Comparison of ENCODE assay signal across 15 cellular contexts in the genomic region with DNA sequence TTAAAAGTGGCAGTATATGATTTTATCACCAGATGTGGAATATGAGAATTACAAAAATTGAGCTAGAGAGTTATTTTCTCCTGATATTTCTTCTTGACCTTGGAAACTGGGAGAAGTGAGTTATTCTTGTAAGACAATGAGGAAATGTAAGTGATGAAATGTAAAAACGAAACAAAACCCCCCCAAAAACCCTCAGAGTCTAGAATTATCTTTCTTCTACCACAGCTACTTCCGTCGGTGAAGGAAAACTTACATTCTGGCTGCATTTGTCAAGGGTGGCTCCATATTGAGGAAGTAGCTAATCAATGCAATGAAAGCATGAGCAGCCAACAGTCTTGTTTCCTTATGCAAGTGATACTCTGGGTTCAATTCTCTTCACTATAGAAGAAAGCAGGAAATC.
DNase-seq lines count a peak whose midpoint lies in the region; ATAC-seq, FAIRE-seq and TF ChIP-seq lines count a peak whose summit lies in the region.
"Had no signal": no experiment of that assay in that cellular context is flagged by ENCODE, and none has a peak within 500 bp of the region (broad histone marks: within the 10 kb centered on the region; RNA-seq: fewer than 3 reads in every experiment).

No MANE protein-coding gene starts in this region.

- H3K27me3 ChIP-seq in heart left ventricle (no peaks in the 10 kb centered on the region), hepatocyte (no peaks in the 10 kb centered on the region)

- WGBS in heart left ventricle, 4 donors: 74 to 82% (median 79%) methylated on average over 3 of the region's 3 CpGs
- 86% methylated on average over 3 of the region's 3 CpGs for WGBS in hepatocyte (ENCODE audit: low lambda C conversion rate, missing lambda C conversion rate)

- TF ChIP-seq CTCF in heart left ventricle (IDR thresholded peaks at IDR 0.05) (no peak), hepatocyte (IDR thresholded peaks at IDR 0.05; ENCODE audit: poor library complexity) (no peak)

- H2AFZ ChIP-seq in hepatocyte: no peak overlapping the region

- H3K9me2 ChIP-seq in hepatocyte (replicated peaks; ENCODE audit: insufficient read depth): no peaks in the 10 kb centered on the region

- TF ChIP-seq POLR2A in heart left ventricle (IDR thresholded peaks at IDR 0.05): no peak

- H4K20me1 ChIP-seq in hepatocyte (ENCODE audit: insufficient read depth, poor library complexity, severe bottlenecking): no peaks in the 10 kb centered on the region

- no peak overlapping the region for H3K27ac ChIP-seq in heart left ventricle
- H3K27ac ChIP-seq in hepatocyte: no peak overlapping the region

- no peak for ATAC-seq in heart left ventricle
- ATAC-seq: GM12878, HepG2 had no signal

- no peaks in the 10 kb centered on the region for H3K79me2 ChIP-seq in hepatocyte

- H3K4me1 ChIP-seq in heart left ventricle: peaks cover 0 to 37% (median 0%) of the 10 kb centered on the region in 12 donors
- no peaks in the 10 kb centered on the region for H3K4me1 ChIP-seq in hepatocyte (ENCODE audit: insufficient read depth)

- intact Hi-C loops in heart left ventricle (cut with DNase I): no loop called here

- H3K9me3 ChIP-seq in heart left ventricle (peaks cover 0 to 11% (median 2%) of the 10 kb centered on the region in 12 donors), hepatocyte (ENCODE audit: low read depth) (no peaks in the 10 kb centered on the region)

- H3K4me2 ChIP-seq in hepatocyte: no peak overlapping the region

- H3K4me3 ChIP-seq in heart left ventricle: no peak overlapping the region
- no peak overlapping the region for H3K4me3 ChIP-seq in hepatocyte
- H3K4me3 ChIP-seq: GM12878 had no signal

- no peak for FAIRE-seq in RCC 7860 (lab: Jason Lieb, UNC)
- FAIRE-seq: A204.1, GM12878, HepG2, HTR-8/SVneo had no signal

- DNase-seq in CD1c-positive myeloid dendritic cell (ENCODE audit: extremely low spot score): peak; percentile 38
- DNase-seq in NOMO-1 (lab: John Stamatoyannopoulos, UW; ENCODE audit: unreplicated experiment in 2 of 2): peak; percentile 81 to 90
- DNase-seq in SIG-M5 (lab: John Stamatoyannopoulos, UW): peak; percentile 53
- DNase-seq in globus pallidus (ENCODE audit: low spot score): peak; percentile 41
- no peak for DNase-seq in RCC 7860 (ENCODE audit: low spot score)
- no peak for DNase-seq in A172 (ENCODE audit: low spot score)
- DNase-seq in heart left ventricle: no peak
- DNase-seq in hepatocyte (ENCODE audit: low spot score): no peak
- DNase-seq: CD4-positive, CD25-positive, alpha-beta regulatory T cell; HCEC 1CT; HFFc6 had no signal

- H3K36me3 ChIP-seq in heart left ventricle: no peaks in the 10 kb centered on the region
- H3K36me3 ChIP-seq in hepatocyte (replicated peaks; ENCODE audit: insufficient read depth, low read depth): no peaks in the 10 kb centered on the region

Comparison
In these comparisons a context has a peak if more than half of its experiments do, and no peak if none do; other contexts are left out.
1. DNase-seq: peak in CD1c-positive myeloid dendritic cell (single experiment), NOMO-1 (2 of 2), SIG-M5 (single experiment) and globus pallidus (single experiment); none in RCC 7860 (single experiment), A172 (single experiment), heart left ventricle (0 of 5) and hepatocyte (single experiment).